In genomic region chr11:112635338-112635737, GRCh38 we compare ENCODE assay signal across 17 cellular contexts.
A peak's percentile ranks its signal among the peaks of the same experiment; 100 is the strongest.
DNase-seq lines count a peak whose midpoint lies in the region; ATAC-seq and TF ChIP-seq lines count a peak whose summit lies in the region.
"Had no signal": no experiment of that assay in that cellular context is flagged by ENCODE, and none has a peak within 500 bp of the region (broad histone marks: within the 10 kb centered on the region; RNA-seq: fewer than 3 reads in every experiment).

No MANE protein-coding gene starts in this region.

- no peak for TF ChIP-seq RAD21 in neural cell (conservative IDR thresholded peaks at IDR 0.05)

- H3F3A ChIP-seq in GM23338 (replicated peaks; ENCODE audit: low read depth) (no peaks in the 10 kb centered on the region), neural cell (ENCODE audit: insufficient read depth, low read length, poor library complexity, severe bottlenecking) (no peaks in the 10 kb centered on the region)

- no peaks in the 10 kb centered on the region; the same call in 1 of the 2 replicates for H3K36me3 ChIP-seq in GM23338 (ENCODE audit: insufficient read depth)
- H3K36me3 ChIP-seq in neural cell (ENCODE audit: insufficient read depth, low read length), result no peaks in the 10 kb centered on the region
- H3K36me3 ChIP-seq: BE2C had no signal

- H4K20me1 ChIP-seq in GM23338 (replicated peaks; ENCODE audit: insufficient read depth) (no peaks in the 10 kb centered on the region), neural cell (ENCODE audit: insufficient read depth) (no peaks in the 10 kb centered on the region)

- peak; percentile 52 for TF ChIP-seq EP300 in neural cell (conservative IDR thresholded peaks at IDR 0.05; ENCODE audit: poor library complexity, severe bottlenecking)

- no peak overlapping the region for H3K27ac Mint-ChIP-seq in GM23338
- H3K27ac Mint-ChIP-seq in brain, result peak overlapping the region in 4 of 5 experiments; percentile 45 to 89 (median 60)
- H3K27ac Mint-ChIP-seq: CD4-positive, CD25-positive, alpha-beta regulatory T cell; CD8-positive, alpha-beta memory T cell; H9; IgD-negative memory B cell had no signal

- no peak overlapping the region for H3K4me3 ChIP-seq in GM23338
- H3K4me3 ChIP-seq in neural cell (ENCODE audit: low read length), result no peak overlapping the region

- H3K4me2 ChIP-seq in GM23338 (peak overlapping the region; percentile 14; the same call in 1 of the 2 replicates), neural cell (ENCODE audit: low read length) (no peak overlapping the region)

- peaks cover 12% of the 10 kb centered on the region; the same call in 2 of the 3 replicates for H3K36me3 Mint-ChIP-seq in GM23338 (ENCODE audit: low read depth)
- H3K36me3 Mint-ChIP-seq in brain, result no peaks in the 10 kb centered on the region
- H3K36me3 Mint-ChIP-seq: CD4-positive, CD25-positive, alpha-beta regulatory T cell had no signal

- peaks cover 20% of the 10 kb centered on the region for H3K9me3 Mint-ChIP-seq in GM23338
- peaks cover 10 to 33% (median 14%) of the 10 kb centered on the region in 5 experiments for H3K9me3 Mint-ChIP-seq in brain

- H2AFZ ChIP-seq in GM23338 (no peak overlapping the region), neural cell (ENCODE audit: low read depth, low read length) (no peak overlapping the region)

- H3K27ac ChIP-seq in GM23338 (ENCODE audit: low read depth) (no peak overlapping the region), neural cell (ENCODE audit: low read length) (no peak overlapping the region)

- no peaks in the 10 kb centered on the region for H3K79me2 ChIP-seq in GM23338 (replicated peaks; ENCODE audit: insufficient read depth)
- no peaks in the 10 kb centered on the region for H3K79me2 ChIP-seq in neural cell (replicated peaks; ENCODE audit: insufficient read depth, low read length)

- H3K9me3 ChIP-seq in neural cell (ENCODE audit: low read length), result no peaks in the 10 kb centered on the region
- H3K9me3 ChIP-seq: BE2C had no signal

- H3K4me3 Mint-ChIP-seq in GM23338 (no peak overlapping the region), brain (peak overlapping the region in 3 of 5 experiments; percentile 31 to 65 (median 50))
- H3K4me3 Mint-ChIP-seq: CD4-positive, CD25-positive, alpha-beta regulatory T cell; CD8-positive, alpha-beta memory T cell; H9; IgD-negative memory B cell had no signal

- TF ChIP-seq CTCF in GM23338 (conservative IDR thresholded peaks at IDR 0.05; ENCODE audit: low read depth in 2 of 2) (no peak), brain (conservative IDR thresholded peaks at IDR 0.05) (no peak), neural cell (IDR thresholded peaks at IDR 0.05; ENCODE audit: poor library complexity, severe bottlenecking) (no peak)

- no peak for TF ChIP-seq POLR2A in erythroblast (IDR thresholded peaks at IDR 0.05; ENCODE audit: low read length)

- peaks cover 25% of the 10 kb centered on the region for H3K4me1 ChIP-seq in GM23338 (ENCODE audit: insufficient read depth)

- H3K27me3 Mint-ChIP-seq in GM23338 (ENCODE audit: insufficient read depth, low read depth, poor library complexity), result peaks cover 2% of the 10 kb centered on the region
- H3K27me3 Mint-ChIP-seq in brain, result peaks cover 5% of the 10 kb centered on the region

- H3K9ac ChIP-seq in neural cell (ENCODE audit: low read length), result no peak overlapping the region

- H3K4me1 Mint-ChIP-seq in GM23338 (peaks cover 29% of the 10 kb centered on the region), brain (peaks cover 59% of the 10 kb centered on the region)
- H3K4me1 Mint-ChIP-seq: CD4-positive, CD25-positive, alpha-beta regulatory T cell; CD8-positive, alpha-beta memory T cell; IgD-negative memory B cell had no signal

- peaks cover 8% of the 10 kb centered on the region; the same call in 1 of the 2 replicates for H3K9me2 ChIP-seq in GM23338 (ENCODE audit: insufficient read depth)
- H3K9me2 ChIP-seq in neural cell (ENCODE audit: insufficient read depth, low read length), result no peaks in the 10 kb centered on the region

- no peaks in the 10 kb centered on the region for H3K27me3 ChIP-seq in GM23338 (ENCODE audit: insufficient read depth)
- H3K27me3 ChIP-seq in neural cell (ENCODE audit: insufficient read depth, low read depth, low read length), result no peaks in the 10 kb centered on the region
- H3K27me3 ChIP-seq: BE2C had no signal

- DNase-seq in GM23338 (ENCODE audit: low spot score) (no peak), erythroblast (lab: John Stamatoyannopoulos, UW) (no peak), RPMI8226 (no peak)
- DNase-seq: ACHN; BE2C; C1 segment of cervical spinal cord; CD4-positive, CD25-positive, alpha-beta regulatory T cell; CD8-positive, alpha-beta memory T cell; COR-L47; GDM1; GOT3; H9 had no signal

- ATAC-seq in GM23338, result no peak
- no peak for ATAC-seq in HG03095 (IDR thresholded peaks at IDR 0.05; ENCODE audit: unreplicated experiment)
- ATAC-seq: HepG2 had no signal

TF ChIP-seq in GM23338, 12 proteins besides CTCF, POLR2A, EP300 and RAD21 (continues in another document):
- TF ChIP-seq CREB1 (CRISPR knock-in tag; IDR thresholded peaks at IDR 0.05; ENCODE audit: low read depth) (no peak), ZNF331 (CRISPR knock-in tag; IDR thresholded peaks at IDR 0.05; ENCODE audit: low read depth) (no peak), STAT1 (IDR thresholded peaks at IDR 0.05; ENCODE audit: unreplicated experiment) (no peak), EZH2 (IDR thresholded peaks at IDR 0.05; ENCODE audit: low read depth, unreplicated experiment) (no peak)

TF ChIP-seq in neural cell, 6 proteins besides CTCF, POLR2A, EP300 and RAD21:
- TF ChIP-seq MXI1 (conservative IDR thresholded peaks at IDR 0.05; ENCODE audit: poor library complexity, severe bottlenecking) (no peak), EZH2 (IDR thresholded peaks at IDR 0.05; ENCODE audit: borderline replicate concordance, insufficient read depth, low read length, poor library complexity, severe bottlenecking) (no peak), POLR2AphosphoS5 (IDR thresholded peaks at IDR 0.05) (no peak), TAF1 (IDR thresholded peaks at IDR 0.05; ENCODE audit: low read depth) (no peak), SMC3 (conservative IDR thresholded peaks at IDR 0.05; ENCODE audit: poor library complexity) (no peak)
- TF ChIP-seq, protein P1, sequence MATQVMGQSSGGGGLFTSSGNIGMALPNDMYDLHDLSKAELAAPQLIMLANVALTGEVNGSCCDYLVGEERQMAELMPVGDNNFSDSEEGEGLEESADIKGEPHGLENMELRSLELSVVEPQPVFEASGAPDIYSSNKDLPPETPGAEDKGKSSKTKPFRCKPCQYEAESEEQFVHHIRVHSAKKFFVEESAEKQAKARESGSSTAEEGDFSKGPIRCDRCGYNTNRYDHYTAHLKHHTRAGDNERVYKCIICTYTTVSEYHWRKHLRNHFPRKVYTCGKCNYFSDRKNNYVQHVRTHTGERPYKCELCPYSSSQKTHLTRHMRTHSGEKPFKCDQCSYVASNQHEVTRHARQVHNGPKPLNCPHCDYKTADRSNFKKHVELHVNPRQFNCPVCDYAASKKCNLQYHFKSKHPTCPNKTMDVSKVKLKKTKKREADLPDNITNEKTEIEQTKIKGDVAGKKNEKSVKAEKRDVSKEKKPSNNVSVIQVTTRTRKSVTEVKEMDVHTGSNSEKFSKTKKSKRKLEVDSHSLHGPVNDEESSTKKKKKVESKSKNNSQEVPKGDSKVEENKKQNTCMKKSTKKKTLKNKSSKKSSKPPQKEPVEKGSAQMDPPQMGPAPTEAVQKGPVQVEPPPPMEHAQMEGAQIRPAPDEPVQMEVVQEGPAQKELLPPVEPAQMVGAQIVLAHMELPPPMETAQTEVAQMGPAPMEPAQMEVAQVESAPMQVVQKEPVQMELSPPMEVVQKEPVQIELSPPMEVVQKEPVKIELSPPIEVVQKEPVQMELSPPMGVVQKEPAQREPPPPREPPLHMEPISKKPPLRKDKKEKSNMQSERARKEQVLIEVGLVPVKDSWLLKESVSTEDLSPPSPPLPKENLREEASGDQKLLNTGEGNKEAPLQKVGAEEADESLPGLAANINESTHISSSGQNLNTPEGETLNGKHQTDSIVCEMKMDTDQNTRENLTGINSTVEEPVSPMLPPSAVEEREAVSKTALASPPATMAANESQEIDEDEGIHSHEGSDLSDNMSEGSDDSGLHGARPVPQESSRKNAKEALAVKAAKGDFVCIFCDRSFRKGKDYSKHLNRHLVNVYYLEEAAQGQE (IDR thresholded peaks at IDR 0.05; ENCODE audit: borderline replicate concordance), result no peak
TF ChIP-seq in neural cell: peak in this region for 0.
